In the genomic region with DNA sequence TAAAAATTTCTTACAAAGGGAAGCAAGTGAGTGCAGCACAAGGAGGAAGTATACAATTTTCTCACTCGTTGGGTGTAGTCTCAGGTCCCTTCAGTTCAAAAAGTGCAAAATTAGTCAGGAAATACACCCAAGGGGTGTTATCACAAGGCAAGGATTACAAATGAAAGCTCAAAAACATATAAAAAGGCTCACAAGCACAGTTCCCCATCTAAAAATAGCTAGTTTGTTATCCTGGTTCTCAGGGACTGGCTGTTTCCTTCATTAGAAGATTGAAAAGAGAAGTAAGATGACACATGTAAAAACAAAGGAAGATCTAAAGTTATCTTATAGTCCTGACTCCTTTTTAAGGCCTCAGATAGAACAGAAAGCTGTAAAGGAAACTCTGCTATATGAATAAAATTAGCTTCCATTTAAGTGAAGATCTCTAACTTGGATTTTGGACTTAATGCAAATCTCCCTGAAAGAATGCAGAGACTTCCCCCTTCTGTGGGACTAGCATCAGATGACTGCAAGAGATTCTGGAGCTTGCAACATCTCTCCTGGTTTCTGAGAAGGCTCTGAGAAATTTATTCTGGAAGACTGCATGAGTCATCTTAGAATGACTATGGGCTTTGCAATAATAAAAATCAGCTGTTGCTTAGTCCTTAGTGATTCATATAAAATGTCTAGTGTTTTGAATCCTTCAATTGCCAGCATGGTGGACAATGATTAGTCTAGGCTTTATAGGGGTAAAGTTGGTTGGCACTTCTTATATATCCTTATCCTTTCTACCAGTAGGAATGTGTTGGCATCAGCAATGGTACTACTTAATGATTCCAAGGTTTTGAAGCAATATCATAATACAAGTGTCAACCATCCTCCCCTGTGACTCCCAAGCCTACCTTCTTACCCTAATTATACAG, we compare ENCODE assay signal across 8 cellular contexts. TPM values are rescaled to one million over a fixed set of nuclear protein-coding genes. Genes with fewer than 3 reads are reported as not detected.
A peak's percentile ranks its signal among the peaks of the same experiment; 100 is the strongest.
DNase-seq lines count a peak whose midpoint lies in the region; ATAC-seq and TF ChIP-seq lines count a peak whose summit lies in the region.

No MANE protein-coding gene starts in this region.

- WGBS in body of pancreas, 2 donors, result 44 to 52% methylated on average over 1 of the region's 1 CpG
- 64 to 69% methylated on average over 1 of the region's 1 CpG for WGBS in thyroid gland, 2 donors

- DNase-seq in LHCN-M2 (ENCODE audit: low read depth) (peak; percentile 98), body of pancreas (peak in 1 of 4 donors; percentile 52), thyroid gland (no peak), activated gamma-delta T cell (lab: John Stamatoyannopoulos, UW) (no peak), activated T-cell treated with anti-CD3 and anti-CD28 coated beads for 4 hours (no peak), retina (no peak)

- H3K27me3 ChIP-seq in body of pancreas (no peaks in the 10 kb centered on the region), layer of hippocampus (ENCODE audit: control insufficient read depth, insufficient read depth, low read length) (no peaks in the 10 kb centered on the region), thyroid gland (no peaks in the 10 kb centered on the region)

- peak; percentile 45 for ATAC-seq in body of pancreas
- ATAC-seq in GM21737 (IDR thresholded peaks at IDR 0.05; ENCODE audit: unreplicated experiment), result no peak

- H3K27ac ChIP-seq in body of pancreas (peak overlapping the region in 2 of 4 donors; percentile 45 to 68), layer of hippocampus (ENCODE audit: low read depth, low read length) (peak overlapping the region; percentile 67), thyroid gland (peak overlapping the region; percentile 30 to 79 (median 63))

- H3K9me3 ChIP-seq in body of pancreas, result no peaks in the 10 kb centered on the region
- H3K9me3 ChIP-seq in thyroid gland, result no peaks in the 10 kb centered on the region

- H3K36me3 ChIP-seq in body of pancreas (replicated peaks in 1 of 2; ENCODE audit: insufficient read depth in 1 of 2, low read depth in 2 of 2), result no peaks in the 10 kb centered on the region
- H3K36me3 ChIP-seq in thyroid gland, result no peaks in the 10 kb centered on the region

- TF ChIP-seq CTCF in body of pancreas (IDR thresholded peaks at IDR 0.05) (no peak), thyroid gland (IDR thresholded peaks at IDR 0.05) (no peak)

- intact Hi-C loops in body of pancreas (cut with DNase I), result no loop called here
- intact Hi-C loops in thyroid gland (cut with DNase I), result no loop called here

- peaks cover 10% of the 10 kb centered on the region for H3K4me1 ChIP-seq in body of pancreas
- peaks cover 3 to 23% of the 10 kb centered on the region in 2 donors for H3K4me1 ChIP-seq in thyroid gland

- TF ChIP-seq POLR2A in body of pancreas (IDR thresholded peaks at IDR 0.05), result no peak
- TF ChIP-seq POLR2A in thyroid gland (IDR thresholded peaks at IDR 0.05), result no peak

- no peak overlapping the region for H3K4me3 ChIP-seq in body of pancreas
- no peak overlapping the region for H3K4me3 ChIP-seq in thyroid gland (replicated peaks in 1 of 3)

RNA-seq across cellular contexts. Expression of a gene that starts 25.4 kb away (rescaled TPM):
- 25.0 and 39.7 TPM in 2 replicates for total RNA-seq in LHCN-M2 (2014; rRNA removed)
- 92.8 TPM for polyA plus RNA-seq in LHCN-M2 (2012)
- total RNA-seq in body of pancreas, result 10 to 100 TPM; 33.9 to 39.4 TPM
- 10 to 100 TPM; 22.9 to 57.4 (median 54.6) TPM for total RNA-seq in thyroid gland

RNA-seq across cellular contexts. Expression of a gene that starts 35.1 kb away (rescaled TPM):
- total RNA-seq in LHCN-M2 (2014; rRNA removed) (not detected in 2 replicates), body of pancreas (not detected), thyroid gland (not detected)
- polyA plus RNA-seq in LHCN-M2 (2012), result 0.02 TPM
